In the genomic region with DNA sequence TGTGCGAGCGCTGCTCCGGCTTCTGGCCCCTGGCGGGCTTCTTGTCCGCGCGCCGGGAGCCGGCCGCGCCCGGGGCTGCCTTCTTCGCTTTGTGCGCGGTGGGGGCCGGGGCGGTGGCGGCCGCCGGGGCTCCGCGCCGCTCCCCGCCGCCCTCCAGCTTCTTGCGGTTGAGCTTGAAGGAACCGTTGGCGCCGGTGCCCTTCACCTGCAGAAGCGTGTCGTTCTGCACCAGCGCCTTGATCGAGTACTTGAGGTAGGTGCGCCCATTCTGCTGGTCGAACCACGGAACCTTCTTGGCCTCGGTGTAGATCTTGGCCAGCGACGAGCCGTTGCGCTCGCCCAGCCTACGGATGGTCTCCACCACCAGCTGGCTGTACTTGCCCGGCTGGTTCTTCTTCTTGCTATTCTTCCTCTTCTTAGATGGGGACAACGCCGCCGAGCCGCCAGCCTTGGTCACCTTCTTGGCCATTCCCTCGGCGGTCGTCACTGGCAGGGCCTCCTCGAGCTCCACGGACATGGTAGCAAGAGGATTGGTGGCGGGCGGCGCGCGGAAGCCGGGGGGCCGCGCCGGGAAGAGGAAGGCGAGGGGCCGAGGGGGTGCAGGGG, we compare ENCODE assay signal across 8 cellular contexts. TPM values are rescaled to one million over a fixed set of nuclear protein-coding genes. Genes with fewer than 3 reads are reported as not detected.
DNase-seq lines count a peak whose midpoint lies in the region; ATAC-seq, FAIRE-seq and TF ChIP-seq lines count a peak whose summit lies in the region.

No MANE protein-coding gene starts in this region.

- H3K36me3 ChIP-seq in bronchial epithelial cell (ENCODE audit: control insufficient read depth, insufficient read depth, low read length), result no peaks in the 10 kb centered on the region

- ATAC-seq in GM19397 (IDR thresholded peaks at IDR 0.05; ENCODE audit: unreplicated experiment) (peak; percentile 4), GM19328 (IDR thresholded peaks at IDR 0.05; ENCODE audit: unreplicated experiment) (no peak)

- TF ChIP-seq CTCF in AG10803 (conservative IDR thresholded peaks at IDR 0.05; ENCODE audit: low read length) (no peak), bronchial epithelial cell (IDR thresholded peaks at IDR 0.05; ENCODE audit: insufficient read depth, low read length, severe bottlenecking) (no peak)

- no peak for FAIRE-seq in bronchial epithelial cell (lab: Jason Lieb, UNC)

- no peaks in the 10 kb centered on the region for H3K27me3 ChIP-seq in bronchial epithelial cell (ENCODE audit: control insufficient read depth, insufficient read depth, low read length)

- peak; percentile 22 for DNase-seq in AG10803 (ENCODE audit: low read depth)
- DNase-seq in SW480 (ENCODE audit: low spot score), result peak; percentile 17
- no peak for DNase-seq in bronchial epithelial cell (ENCODE audit: low read depth)
- DNase-seq in left kidney (ENCODE audit: low read depth, low spot score), result peak; percentile 68
- peak; percentile 34 for DNase-seq in stimulated activated CD4-positive, alpha-beta T cell treated with anti-CD3 and anti-CD28 coated beads, Interleukin-4, amount 100 ng/mL, for 24 hours
- DNase-seq in SIG-M5 treated with dmso at 0.1 percent for 504 hours (lab: John Stamatoyannopoulos, UW; ENCODE audit: unreplicated experiment), result no peak

- H3K4me3 ChIP-seq in AG10803 (ENCODE audit: low read length) (peak overlapping the region; percentile 95), bronchial epithelial cell (ENCODE audit: low read depth, low read length) (peak overlapping the region; percentile 89)

RNA-seq across cellular contexts. Expression of a gene that starts 36.8 kb away (rescaled TPM):
- total RNA-seq in bronchial epithelial cell, result 30.5 and 35.6 TPM in 2 replicates

Comparison
In these comparisons a context has a peak if more than half of its experiments do, and no peak if none do; other contexts are left out.
1. DNase-seq: peak in AG10803 (single experiment), SW480 (single experiment), left kidney (single experiment) and stimulated activated CD4-positive, alpha-beta T cell treated with anti-CD3 and anti-CD28 coated beads, Interleukin-4, amount 100 ng/mL, for 24 hours (single experiment); none in bronchial epithelial cell (single experiment) and SIG-M5 treated with dmso at 0.1 percent for 504 hours (single experiment).